Comparison of ENCODE assay signal across 7 cellular contexts in the genomic region with DNA sequence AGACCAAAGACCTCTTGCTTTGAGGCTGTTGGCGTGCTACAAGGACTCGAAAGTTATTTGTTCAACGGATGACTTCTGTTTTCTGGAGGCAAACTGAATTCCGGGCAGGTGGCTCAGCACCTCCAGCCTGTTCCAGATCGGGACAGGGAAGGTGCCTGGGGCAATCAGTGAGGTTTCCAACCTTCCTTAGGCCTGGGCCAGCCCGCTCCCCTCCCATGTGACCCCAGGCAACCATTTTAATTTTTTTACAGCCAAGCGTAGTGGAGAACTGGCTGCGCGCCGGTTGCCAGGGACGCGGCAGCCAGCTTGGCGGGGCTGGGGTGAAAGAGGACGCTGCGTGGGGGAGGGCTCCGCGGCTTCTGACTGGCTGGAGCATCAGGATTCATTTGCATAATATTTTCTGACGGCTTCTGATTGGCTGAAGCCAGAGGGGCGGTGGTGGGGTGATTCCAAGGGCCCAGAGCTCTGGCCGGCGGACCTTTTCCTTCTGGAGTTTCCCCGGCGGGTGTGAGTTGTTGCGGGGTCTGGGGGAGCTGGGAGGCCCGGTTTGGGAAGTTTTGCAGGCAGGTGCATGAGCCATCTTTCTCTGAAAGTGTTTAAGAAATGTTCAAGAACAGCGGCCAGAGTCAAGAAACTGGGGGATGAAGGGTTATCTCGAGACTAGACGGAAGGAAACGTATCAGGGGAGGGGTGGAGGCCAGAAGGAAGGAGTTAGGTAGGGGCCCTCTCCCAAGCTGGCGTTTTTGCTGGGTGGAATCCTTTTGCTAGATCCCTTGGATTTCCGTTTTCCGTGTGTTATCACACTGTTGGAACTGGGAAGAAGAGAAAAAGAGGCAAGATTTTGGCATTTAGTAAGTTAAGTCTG. TPM values are rescaled to one million over a fixed set of nuclear protein-coding genes. Genes with fewer than 3 reads are reported as not detected.
DNase-seq lines count a peak whose midpoint lies in the region; ATAC-seq and TF ChIP-seq lines count a peak whose summit lies in the region.

MID1IP1 (plus strand) TSS at position 479 of the 865 bp plus-strand sequence. CDS start 3,488 bp downstream, outside the sequence.

- DNase-seq in NOMO-1 treated with dmso at 0.1 percent for 144 hours (lab: John Stamatoyannopoulos, UW; ENCODE audit: unreplicated experiment), result peak; percentile 82
- peak; percentile 60 for DNase-seq in activated T-cell treated with anti-CD3 and anti-CD28 coated beads, Interleukin-2, amount 50 U/mL, for 4 hours
- DNase-seq in epithelial cell of esophagus (ENCODE audit: low read depth), result peak; percentile 91
- DNase-seq in stimulated activated CD8-positive, alpha-beta memory T cell treated with anti-CD3 and anti-CD28 coated beads, Interleukin-15, amount 100 ng/mL, for 48 hours (ENCODE audit: low read depth in 2 of 2), result peak; percentile 64 to 69

- peak within 1 kb of the TSS; percentile 92 for H3K4me3 Mint-ChIP-seq in activated T-cell treated with anti-CD3 and anti-CD28 coated beads, Interleukin-2, amount 50 U/mL, for 4 hours

- TF ChIP-seq CTCF in epithelial cell of esophagus (IDR thresholded peaks at IDR 0.05; ENCODE audit: insufficient read depth, low read depth, low read length, missing control alignments), result no peak

- peak within 1 kb of the TSS; percentile 58 for H3K4me3 ChIP-seq in epithelial cell of esophagus (ENCODE audit: low read length)
- H3K4me3 ChIP-seq in mesodermal cell (ENCODE audit: extremely low read depth, insufficient read depth, low read length, poor library complexity, severe bottlenecking), result peak within 1 kb of the TSS; percentile 61

- 16% methylated on average over 15 to 20 of the region's 32 CpGs for WGBS in mesodermal cell (ENCODE audit: insufficient coverage in 2 of 2), 2 experiments

- no peaks in the 10 kb centered on the region for H3K9me3 ChIP-seq in mesodermal cell (ENCODE audit: control insufficient read depth, low read length)

- H3K27me3 Mint-ChIP-seq in activated T-cell treated with anti-CD3 and anti-CD28 coated beads, Interleukin-2, amount 50 U/mL, for 4 hours (ENCODE audit: low read depth), result no peaks in the 10 kb centered on the region

- H3K27ac ChIP-seq in mesodermal cell (ENCODE audit: low read depth, low read length, severe bottlenecking), result peak within 1 kb of the TSS; percentile 88

- peaks cover 19% of the 10 kb centered on the region for H3K4me1 Mint-ChIP-seq in activated T-cell treated with anti-CD3 and anti-CD28 coated beads, Interleukin-2, amount 50 U/mL, for 4 hours (ENCODE audit: low read depth)

- ATAC-seq in GM18868 (IDR thresholded peaks at IDR 0.05; ENCODE audit: unreplicated experiment) (peak; percentile 67), HG03565 (IDR thresholded peaks at IDR 0.05; ENCODE audit: unreplicated experiment) (peak; percentile 31)
- ATAC-seq in activated T-cell treated with anti-CD3 and anti-CD28 coated beads, Interleukin-2, amount 50 U/mL, for 4 hours, result peak; percentile 46 to 53

- H3K4me1 ChIP-seq in mesodermal cell (ENCODE audit: control insufficient read depth, insufficient read depth, low read length, poor library complexity, severe bottlenecking), result peaks cover 4% of the 10 kb centered on the region

- peaks cover 6% of the 10 kb centered on the region for H3K36me3 ChIP-seq in mesodermal cell (ENCODE audit: control insufficient read depth, insufficient read depth, low read length)

- no peaks in the 10 kb centered on the region for H3K9me3 Mint-ChIP-seq in activated T-cell treated with anti-CD3 and anti-CD28 coated beads, Interleukin-2, amount 50 U/mL, for 4 hours

- peaks cover 5% of the 10 kb centered on the region for H3K36me3 Mint-ChIP-seq in activated T-cell treated with anti-CD3 and anti-CD28 coated beads, Interleukin-2, amount 50 U/mL, for 4 hours (ENCODE audit: insufficient read depth)

RNA-seq across cellular contexts. Expression of gene MID1IP1, which starts in this region (rescaled TPM):
- total RNA-seq in activated T-cell treated with anti-CD3 and anti-CD28 coated beads, Interleukin-2, amount 50 U/mL, for 4 hours, result 10 to 100 TPM; 57.6 to 72.0 (median 65.1) TPM
- 46.5 TPM for polyA plus RNA-seq in mesodermal cell (2013, experiment 1 of 2)
- polyA plus RNA-seq in mesodermal cell (2013, experiment 2 of 2), result 44.2 TPM

Comparison
In these comparisons a context has a peak if more than half of its experiments do, and no peak if none do; other contexts are left out.
1. Peak in every context shown above with its lines: DNase-seq, ATAC-seq, H3K4me3 ChIP-seq and H3K27ac ChIP-seq.